In genomic region chr3:190424108-190424477, GRCh38 we compare ENCODE assay signal across 16 cellular contexts. TPM values are rescaled to one million over a fixed set of nuclear protein-coding genes. Genes with fewer than 3 reads are reported as not detected.
DNase-seq lines count a peak whose midpoint lies in the region; ATAC-seq and TF ChIP-seq lines count a peak whose summit lies in the region.
"Had no signal": no experiment of that assay in that cellular context is flagged by ENCODE, and none has a peak within 500 bp of the region (broad histone marks: within the 10 kb centered on the region; RNA-seq: fewer than 3 reads in every experiment).

No MANE protein-coding gene starts in this region.

- no peak overlapping the region for H3K27ac ChIP-seq in OCI-LY3 (ENCODE audit: low read length)
- no peak overlapping the region for H3K27ac ChIP-seq in parathyroid adenoma
- no peak overlapping the region for H3K27ac ChIP-seq in Peyer's patch
- H3K27ac ChIP-seq in stomach, result no peak overlapping the region
- H3K27ac ChIP-seq: C4-2B, sigmoid colon had no signal

- H3K79me2 ChIP-seq in OCI-LY3 (ENCODE audit: low read length) (no peaks in the 10 kb centered on the region), parathyroid adenoma (no peaks in the 10 kb centered on the region)

- H3K4me2 ChIP-seq in OCI-LY3 (ENCODE audit: low read length) (peak overlapping the region; percentile 69), parathyroid adenoma (ENCODE audit: low read length) (no peak overlapping the region)

- H4K20me1 ChIP-seq in OCI-LY3 (ENCODE audit: insufficient read depth, low read length), result no peaks in the 10 kb centered on the region

- H3K27me3 ChIP-seq in OCI-LY3 (ENCODE audit: low read depth, low read length) (no peaks in the 10 kb centered on the region), parathyroid adenoma (ENCODE audit: control insufficient read depth, insufficient read depth, low read length) (no peaks in the 10 kb centered on the region), Peyer's patch (no peaks in the 10 kb centered on the region), stomach (no peaks in the 10 kb centered on the region)
- H3K27me3 ChIP-seq: sigmoid colon had no signal

- TF ChIP-seq POLR2A in Peyer's patch (IDR thresholded peaks at IDR 0.05) (no peak), stomach (IDR thresholded peaks at IDR 0.05) (no peak)

- H3K36me3 ChIP-seq in OCI-LY3 (replicated peaks; ENCODE audit: low read depth, low read length) (no peaks in the 10 kb centered on the region), parathyroid adenoma (ENCODE audit: control insufficient read depth, insufficient read depth, low read length) (no peaks in the 10 kb centered on the region), Peyer's patch (no peaks in the 10 kb centered on the region), stomach (no peaks in the 10 kb centered on the region)
- H3K36me3 ChIP-seq: sigmoid colon had no signal

- WGBS in stomach, 5 donors, result 54 to 63% (median 61%) methylated on average over 2 of the region's 2 CpGs

- TF ChIP-seq CTCF in OCI-LY3 (IDR thresholded peaks at IDR 0.05; ENCODE audit: low read depth, low read length) (no peak), parathyroid adenoma (IDR thresholded peaks at IDR 0.05) (no peak), Peyer's patch (IDR thresholded peaks at IDR 0.05) (no peak), stomach (IDR thresholded peaks at IDR 0.05) (no peak)

- peak overlapping the region; percentile 63; the same call in 1 of the 2 replicates for H2AFZ ChIP-seq in OCI-LY3 (ENCODE audit: low read depth, low read length)
- peak overlapping the region; percentile 56 for H2AFZ ChIP-seq in parathyroid adenoma

- no peak for TF ChIP-seq EP300 in stomach (IDR thresholded peaks at IDR 0.05)

- H3K9ac ChIP-seq in OCI-LY3 (ENCODE audit: low read length) (0 out of 2 replicates have a peak overlapping the region, but pooled peaks have one; percentile 54), parathyroid adenoma (no peak overlapping the region)

- intact Hi-C loops in stomach (cut with DNase I; ENCODE audit: low total_unique reads), result no loop called here

- peak; percentile 8 for ATAC-seq in HG02623 (IDR thresholded peaks at IDR 0.05; ENCODE audit: unreplicated experiment)
- ATAC-seq in GM21717 (IDR thresholded peaks at IDR 0.05; ENCODE audit: unreplicated experiment), result no peak

- H3K9me3 ChIP-seq in OCI-LY3 (ENCODE audit: insufficient read depth, low read length), result no peaks in the 10 kb centered on the region
- H3K9me3 ChIP-seq in parathyroid adenoma (ENCODE audit: control insufficient read depth, low read length), result no peaks in the 10 kb centered on the region
- H3K9me3 ChIP-seq in Peyer's patch, result no peaks in the 10 kb centered on the region
- H3K9me3 ChIP-seq in stomach, result no peaks in the 10 kb centered on the region
- H3K9me3 ChIP-seq: sigmoid colon had no signal

- DNase-seq in DMS53 (lab: John Stamatoyannopoulos, UW) (peak; percentile 35), DMS53 treated with DMSO at 0.1 percent for 48 hours (lab: John Stamatoyannopoulos, UW; ENCODE audit: unreplicated experiment) (no peak), Peyer's patch (no peak), stomach (no peak)
- DNase-seq: effector CD8-positive, alpha-beta T cell; sigmoid colon had no signal

- H3K4me3 ChIP-seq in OCI-LY3 (ENCODE audit: low read length) (peak overlapping the region; percentile 74), parathyroid adenoma (ENCODE audit: low read depth, low read length) (no peak overlapping the region), Peyer's patch (no peak overlapping the region), stomach (no peak overlapping the region)
- H3K4me3 ChIP-seq: sigmoid colon had no signal

- H3K4me1 ChIP-seq in OCI-LY3 (ENCODE audit: low read length), result peaks cover 14% of the 10 kb centered on the region
- no peaks in the 10 kb centered on the region for H3K4me1 ChIP-seq in parathyroid adenoma
- no peaks in the 10 kb centered on the region for H3K4me1 ChIP-seq in Peyer's patch
- peaks cover 0 to 4% (median 0%) of the 10 kb centered on the region in 4 donors for H3K4me1 ChIP-seq in stomach

RNA-seq across cellular contexts. Expression of gene TMEM207, which starts 25.6 kb away (rescaled TPM):
- total RNA-seq in Peyer's patch, result not detected
- not detected for total RNA-seq in stomach
- polyA plus RNA-seq in stomach, result not detected
- total RNA-seq: activated CD8-positive, alpha-beta memory T cell treated with anti-CD3 and anti-CD28 coated beads for 36 hours; Daoy; HFFc6; lung microvascular endothelial cell; neural crest cell; sigmoid colon had no signal
- polyA plus RNA-seq: sigmoid colon had no signal

RNA-seq across cellular contexts. Expression of gene CLDN16, which starts 36.1 kb away (rescaled TPM):
- total RNA-seq in Peyer's patch (not detected), stomach (under 1 TPM in 1 of 5 donors, not detected in 4; 0.29 TPM)
- polyA plus RNA-seq in stomach, result under 1 TPM in 1 of 3 donors, not detected in 2; 0.10 TPM
- total RNA-seq: activated CD8-positive, alpha-beta memory T cell treated with anti-CD3 and anti-CD28 coated beads for 36 hours; lung microvascular endothelial cell; neural crest cell; sigmoid colon had no signal
